In genomic region chr10:69223028-69223342, GRCh38 we compare ENCODE assay signal across 10 cellular contexts. TPM values are rescaled to one million over a fixed set of nuclear protein-coding genes. Genes with fewer than 3 reads are reported as not detected.
A peak's percentile ranks its signal among the peaks of the same experiment; 100 is the strongest.
DNase-seq lines count a peak whose midpoint lies in the region; ATAC-seq, FAIRE-seq and TF ChIP-seq lines count a peak whose summit lies in the region.
"Had no signal": no experiment of that assay in that cellular context is flagged by ENCODE, and none has a peak within 500 bp of the region (broad histone marks: within the 10 kb centered on the region; RNA-seq: fewer than 3 reads in every experiment).

No MANE protein-coding gene starts in this region.

- TF ChIP-seq EP300 in K562 (IDR thresholded peaks at IDR 0.05; ENCODE audit: low read length) (no peak), stomach (IDR thresholded peaks at IDR 0.05) (no peak)

- no peaks in the 10 kb centered on the region for H3K9me3 Mint-ChIP-seq in activated CD8-positive, alpha-beta memory T cell treated with anti-CD3 and anti-CD28 coated beads, Interleukin-2, amount 10 ng/mL, durations not matched to agents 7 days and 5 days (ENCODE audit: low read depth)
- H3K9me3 Mint-ChIP-seq: neural crest cell had no signal

- H3K9me3 ChIP-seq in K562 (replicated peaks; ENCODE audit: control insufficient read depth, insufficient read depth, low read depth, low read length) (no peaks in the 10 kb centered on the region), stomach (no peaks in the 10 kb centered on the region)

- H3K36me3 ChIP-seq in K562 (ENCODE audit: control insufficient read depth, insufficient read depth, low read length): no peaks in the 10 kb centered on the region
- H3K36me3 ChIP-seq in stomach: no peaks in the 10 kb centered on the region

- intact Hi-C loops in K562 (cut with micrococcal nuclease): loop anchor here (5.0 kb wide), 1 partner anchor 236 kb away; the partner anchor contains the start of gene KIFBP
- intact Hi-C loops in stomach (cut with DNase I; ENCODE audit: low total_unique reads): no loop called here

- DNase-seq in activated CD8-positive, alpha-beta memory T cell treated with anti-CD3 and anti-CD28 coated beads, Interleukin-2, amount 10 ng/mL, durations not matched to agents 7 days and 5 days: no peak
- DNase-seq in activated CD8-positive, alpha-beta memory T cell treated with anti-CD3 and anti-CD28 coated beads, Interleukin-2, amount 50 U/mL, for 48 hours: no peak
- DNase-seq in K562 (ENCODE audit: extremely low read depth in 1 of 4, low spot score in 3 of 4) (no peak), stomach (no peak), GM20000 (ENCODE audit: low spot score) (no peak), amygdala (lab: John Stamatoyannopoulos, UW) (no peak), C1 segment of cervical spinal cord (lab: John Stamatoyannopoulos, UW) (no peak)
- DNase-seq: SIG-M5 had no signal

- H2AFZ ChIP-seq in K562 (ENCODE audit: low read depth, low read length): peak overlapping the region; percentile 100

- H3K36me3 Mint-ChIP-seq in activated CD8-positive, alpha-beta memory T cell treated with anti-CD3 and anti-CD28 coated beads, Interleukin-2, amount 10 ng/mL, durations not matched to agents 7 days and 5 days: no peaks in the 10 kb centered on the region

- no peaks in the 10 kb centered on the region for H3K9me1 ChIP-seq in K562 (ENCODE audit: control insufficient read depth, insufficient read depth, low read length)

- H3K27ac Mint-ChIP-seq in activated CD8-positive, alpha-beta memory T cell treated with anti-CD3 and anti-CD28 coated beads, Interleukin-2, amount 10 ng/mL, durations not matched to agents 7 days and 5 days: peak overlapping the region; percentile 95

- in situ Hi-C loops in K562 (cut with MboI): no loop called here

- H3K27ac ChIP-seq in K562 (ENCODE audit: extremely low read depth, low read depth, low read length) (peak overlapping the region; percentile 94), stomach (peak overlapping the region; percentile 74 to 89 (median 86))

- H4K20me1 ChIP-seq in K562 (replicated peaks; ENCODE audit: control insufficient read depth, insufficient read depth, low read length): no peaks in the 10 kb centered on the region

- H3K4me3 ChIP-seq in K562 (peak overlapping the region; percentile 24; the same call in 1 of the 2 replicates), stomach (no peak overlapping the region)

- H3K27me3 ChIP-seq in K562 (ENCODE audit: control insufficient read depth in 2 of 2, insufficient read depth in 2 of 2, low read length in 2 of 2): no peaks in the 10 kb centered on the region
- peaks cover 0 to 17% (median 0%) of the 10 kb centered on the region in 3 donors for H3K27me3 ChIP-seq in stomach

- ATAC-seq in activated CD8-positive, alpha-beta memory T cell treated with anti-CD3 and anti-CD28 coated beads, Interleukin-2, amount 10 ng/mL, durations not matched to agents 7 days and 5 days: peak; percentile 8
- ATAC-seq in HG03159 (IDR thresholded peaks at IDR 0.05; ENCODE audit: unreplicated experiment): peak; percentile 3
- ATAC-seq in K562: no peak

- TF ChIP-seq RAD21 in K562 (CRISPR knock-in tag; conservative IDR thresholded peaks at IDR 0.05 in 1 of 2, IDR thresholded peaks at IDR 0.05 in 1 of 2): no peak

- TF ChIP-seq CTCF in K562 (IDR thresholded peaks at IDR 0.05 in 2 of 3, conservative IDR thresholded peaks at IDR 0.05 in 1 of 3; ENCODE audit: insufficient read depth in 2 of 3, low read depth in 1 of 3, low read length in 3 of 3) (no peak), stomach (IDR thresholded peaks at IDR 0.05) (no peak), GM20000 (IDR thresholded peaks at IDR 0.05; ENCODE audit: extremely low read depth, missing control alignments) (no peak)

- H3K79me2 ChIP-seq in K562 (ENCODE audit: control insufficient read depth, insufficient read depth, low read length): no peaks in the 10 kb centered on the region

- H3K4me3 Mint-ChIP-seq in activated CD8-positive, alpha-beta memory T cell treated with anti-CD3 and anti-CD28 coated beads, Interleukin-2, amount 10 ng/mL, durations not matched to agents 7 days and 5 days: peak overlapping the region; percentile 51
- H3K4me3 Mint-ChIP-seq: neural crest cell had no signal

- peaks cover 9 to 22% of the 10 kb centered on the region in 2 experiments; a peak in 4 of 5 replicates for H3K4me1 ChIP-seq in K562 (replicated peaks in 1 of 2; ENCODE audit: control insufficient read depth in 2 of 2, insufficient read depth in 2 of 2, low read length in 2 of 2)
- peaks cover 4 to 30% (median 11%) of the 10 kb centered on the region in 4 donors for H3K4me1 ChIP-seq in stomach

- POLR2A ChIA-PET in K562 (lab: Yijun Ruan, JAX): interaction anchor here (0.7 to 1.0 kb wide), 4 partner anchors 9 to 94 kb away, joined by 3 to 5 read pairs (median 3); no protein-coding TSS in a partner anchor

- H3K4me2 ChIP-seq in K562 (ENCODE audit: insufficient read depth, low read length): peak overlapping the region; percentile 90

- CTCF ChIA-PET in activated CD8-positive, alpha-beta memory T cell treated with anti-CD3 and anti-CD28 coated beads, Interleukin-2, amount 10 ng/mL, durations not matched to agents 7 days and 5 days (lab: Charles Lee): interaction anchor here (0.7 to 1.8 kb wide), 9 partner anchors 8 to 164 kb away, joined by 3 to 21 read pairs (median 5); partner anchors contain the start of gene SUPV3L1
- CTCF ChIA-PET in K562 (lab: Yijun Ruan, JAX; ENCODE audit: low intra/inter-chr PET ratio): interaction anchor here (0.9 to 1.3 kb wide), 2 partner anchors 97 to 170 kb away, joined by 3 to 4 read pairs; no protein-coding TSS in a partner anchor

- H3K27me3 Mint-ChIP-seq in activated CD8-positive, alpha-beta memory T cell treated with anti-CD3 and anti-CD28 coated beads, Interleukin-2, amount 10 ng/mL, durations not matched to agents 7 days and 5 days: no peaks in the 10 kb centered on the region

- H3K4me1 Mint-ChIP-seq in activated CD8-positive, alpha-beta memory T cell treated with anti-CD3 and anti-CD28 coated beads, Interleukin-2, amount 10 ng/mL, durations not matched to agents 7 days and 5 days: peaks cover 63% of the 10 kb centered on the region

- BruUV-seq in K562 (replicated peaks; lab: Mats Ljungman, UMichigan): no TSS peak

- no peak for FAIRE-seq in K562 (lab: Jason Lieb, UNC)

- 0% methylated on average over 1 of the region's 1 CpG for WGBS in K562 (ENCODE audit: insufficient coverage, low coverage, missing lambda C conversion rate)
- WGBS in stomach, 5 donors: 6 to 22% (median 17%) methylated on average over 1 of the region's 1 CpG

- TF ChIP-seq POLR2A in K562 (conservative IDR thresholded peaks at IDR 0.05) (no peak), stomach (IDR thresholded peaks at IDR 0.05) (no peak)

- peak overlapping the region; percentile 70 to 79; a peak in 3 of 4 replicates for H3K9ac ChIP-seq in K562 (ENCODE audit: insufficient read depth in 1 of 2, low read depth in 2 of 2, low read length in 2 of 2)

RNA-seq across cellular contexts. Expression of gene HKDC1, which starts 2.9 kb away (rescaled TPM):
- total RNA-seq in activated CD8-positive, alpha-beta memory T cell treated with anti-CD3 and anti-CD28 coated beads, Interleukin-2, amount 10 ng/mL, durations not matched to agents 7 days and 5 days: 1 to 10 TPM in 1 of 2 experiments, under 1 TPM in 1; 0.61 to 2.7 TPM
- total RNA-seq in K562 (2011; cell fraction: chromatin; rRNA removed; ENCODE audit: low replicate concordance): not detected in 2 replicates
- not detected in 2 replicates for total RNA-seq in K562 (2011; cell fraction: nucleolus; rRNA removed)
- not detected in 2 replicates for total RNA-seq in K562 (2011; cell fraction: nucleoplasm; rRNA removed)
- total RNA-seq in K562 (2014; rRNA removed) (0.12 TPM in 1 of 2 replicates, not detected in the other), K562 (2014; rRNA removed; fragmentation: Illumina TruSeq; extraction: Trizol) (0.19 and 0.22 TPM in 2 replicates), K562 (2015; rRNA removed; fragmentation: Illumina TruSeq; extraction: Trizol) (0.08 TPM in 1 of 2 replicates, not detected in the other), K562 (2021) (0.04 TPM in 1 of 2 replicates, not detected in the other), stomach (1 to 10 TPM in 3 of 5 donors, under 1 TPM in 1, not detected in 1; 0.29 to 5.8 (median 2.6) TPM)
- polyA plus RNA-seq in K562 (2011; rRNA removed) (0.07 TPM in 1 of 2 replicates, not detected in the other), K562 (2014; fragmentation: Illumina TruSeq; extraction: Trizol) (0.28 TPM in 1 of 2 replicates, not detected in the other), K562 (2014; fragmentation: Nextera tagmentation; extraction: Ambion mirVana) (not detected), K562 (2014; rRNA removed) (0.15 and 0.53 TPM in 2 replicates), stomach (under 1 TPM; 0.10 to 0.19 (median 0.15) TPM)
- polyA plus RNA-seq in K562 (2011; cell fraction: cytosol; rRNA removed): 0.06 and 0.51 TPM in 2 replicates
- polyA plus RNA-seq in K562 (2011; cell fraction: nucleus; rRNA removed): 0.04 and 0.09 TPM in 2 replicates
- 0.03 and 1.1 TPM in 2 replicates for polyA plus RNA-seq in K562 (2012)
- not detected in 2 replicates for polyA minus RNA-seq in K562 (2011; rRNA and poly(A)+ RNA removed)
- polyA minus RNA-seq in K562 (2011; cell fraction: cytosol; rRNA and poly(A)+ RNA removed): not detected in 2 replicates
- polyA minus RNA-seq in K562 (2011; cell fraction: nucleus; rRNA and poly(A)+ RNA removed): not detected in 2 replicates
- total RNA-seq: neural crest cell had no signal

RNA-seq across cellular contexts. Expression of gene SUPV3L1, which starts 43.0 kb away (rescaled TPM):
- total RNA-seq in activated CD8-positive, alpha-beta memory T cell treated with anti-CD3 and anti-CD28 coated beads, Interleukin-2, amount 10 ng/mL, durations not matched to agents 7 days and 5 days: 10 to 100 TPM; 46.9 to 59.0 TPM
- 72.0 and 118 TPM in 2 replicates for total RNA-seq in K562 (2011; cell fraction: chromatin; rRNA removed; ENCODE audit: low replicate concordance)
- 52.4 and 53.4 TPM in 2 replicates for total RNA-seq in K562 (2011; cell fraction: nucleolus; rRNA removed)
- total RNA-seq in K562 (2011; cell fraction: nucleoplasm; rRNA removed): 71.7 and 77.1 TPM in 2 replicates
- total RNA-seq in K562 (2014; rRNA removed) (69.9 and 81.4 TPM in 2 replicates), K562 (2014; rRNA removed; fragmentation: Illumina TruSeq; extraction: Trizol) (97.2 and 109 TPM in 2 replicates), K562 (2015; rRNA removed; fragmentation: Illumina TruSeq; extraction: Trizol) (84.7 and 85.0 TPM in 2 replicates), K562 (2021) (92.6 and 103 TPM in 2 replicates), stomach (100 to 1,000 TPM in 1 of 5 donors, 10 to 100 TPM in 4; 15.2 to 111 (median 38.5) TPM)
- polyA plus RNA-seq in K562 (2011; rRNA removed) (83.3 and 94.8 TPM in 2 replicates), K562 (2014; fragmentation: Illumina TruSeq; extraction: Trizol) (116 and 156 TPM in 2 replicates), K562 (2014; fragmentation: Nextera tagmentation; extraction: Ambion mirVana) (10 to 100 TPM; 45.2 to 66.1 TPM), K562 (2014; rRNA removed) (93.3 and 106 TPM in 2 replicates), stomach (10 to 100 TPM; 42.7 to 49.4 (median 48.3) TPM)
- 51.6 and 77.5 TPM in 2 replicates for polyA plus RNA-seq in K562 (2011; cell fraction: cytosol; rRNA removed)
- polyA plus RNA-seq in K562 (2011; cell fraction: nucleus; rRNA removed): 58.7 and 70.3 TPM in 2 replicates
- polyA plus RNA-seq in K562 (2012): 57.6 and 58.4 TPM in 2 replicates
- 241 and 312 TPM in 2 replicates for polyA minus RNA-seq in K562 (2011; rRNA and poly(A)+ RNA removed)
- 89.6 and 115 TPM in 2 replicates for polyA minus RNA-seq in K562 (2011; cell fraction: cytosol; rRNA and poly(A)+ RNA removed)
- 27.6 and 48.0 TPM in 2 replicates for polyA minus RNA-seq in K562 (2011; cell fraction: nucleus; rRNA and poly(A)+ RNA removed)

RNA-seq across cellular contexts. Expression of gene HK1, which starts 55.3 kb away (rescaled TPM):
- total RNA-seq in activated CD8-positive, alpha-beta memory T cell treated with anti-CD3 and anti-CD28 coated beads, Interleukin-2, amount 10 ng/mL, durations not matched to agents 7 days and 5 days: 100 to 1,000 TPM; 121 to 135 TPM
- 146 and 195 TPM in 2 replicates for total RNA-seq in K562 (2011; cell fraction: chromatin; rRNA removed; ENCODE audit: low replicate concordance)
- 104 and 109 TPM in 2 replicates for total RNA-seq in K562 (2011; cell fraction: nucleolus; rRNA removed)
- total RNA-seq in K562 (2011; cell fraction: nucleoplasm; rRNA removed): 111 and 114 TPM in 2 replicates
- total RNA-seq in K562 (2014; rRNA removed) (309 and 365 TPM in 2 replicates), K562 (2014; rRNA removed; fragmentation: Illumina TruSeq; extraction: Trizol) (193 and 203 TPM in 2 replicates), K562 (2015; rRNA removed; fragmentation: Illumina TruSeq; extraction: Trizol) (186 and 188 TPM in 2 replicates), K562 (2021) (369 and 422 TPM in 2 replicates), stomach (10 to 100 TPM; 32.7 to 60.9 (median 54.5) TPM)
- polyA plus RNA-seq in K562 (2011; rRNA removed) (133 and 176 TPM in 2 replicates), K562 (2014; fragmentation: Illumina TruSeq; extraction: Trizol) (423 and 444 TPM in 2 replicates), K562 (2014; fragmentation: Nextera tagmentation; extraction: Ambion mirVana) (10 to 100 TPM; 29.2 to 34.6 TPM), K562 (2014; rRNA removed) (239 and 256 TPM in 2 replicates), stomach (10 to 100 TPM; 42.6 to 48.0 (median 43.7) TPM)
- 163 and 167 TPM in 2 replicates for polyA plus RNA-seq in K562 (2011; cell fraction: cytosol; rRNA removed)
- polyA plus RNA-seq in K562 (2011; cell fraction: nucleus; rRNA removed): 84.0 and 115 TPM in 2 replicates
- 265 and 370 TPM in 2 replicates for polyA plus RNA-seq in K562 (2012)
- polyA minus RNA-seq in K562 (2011; rRNA and poly(A)+ RNA removed): 362 and 462 TPM in 2 replicates
- polyA minus RNA-seq in K562 (2011; cell fraction: cytosol; rRNA and poly(A)+ RNA removed): 160 and 170 TPM in 2 replicates
- 46.6 and 67.3 TPM in 2 replicates for polyA minus RNA-seq in K562 (2011; cell fraction: nucleus; rRNA and poly(A)+ RNA removed)
